ENCODE assay signal across 15 cellular contexts in the genomic region with DNA sequence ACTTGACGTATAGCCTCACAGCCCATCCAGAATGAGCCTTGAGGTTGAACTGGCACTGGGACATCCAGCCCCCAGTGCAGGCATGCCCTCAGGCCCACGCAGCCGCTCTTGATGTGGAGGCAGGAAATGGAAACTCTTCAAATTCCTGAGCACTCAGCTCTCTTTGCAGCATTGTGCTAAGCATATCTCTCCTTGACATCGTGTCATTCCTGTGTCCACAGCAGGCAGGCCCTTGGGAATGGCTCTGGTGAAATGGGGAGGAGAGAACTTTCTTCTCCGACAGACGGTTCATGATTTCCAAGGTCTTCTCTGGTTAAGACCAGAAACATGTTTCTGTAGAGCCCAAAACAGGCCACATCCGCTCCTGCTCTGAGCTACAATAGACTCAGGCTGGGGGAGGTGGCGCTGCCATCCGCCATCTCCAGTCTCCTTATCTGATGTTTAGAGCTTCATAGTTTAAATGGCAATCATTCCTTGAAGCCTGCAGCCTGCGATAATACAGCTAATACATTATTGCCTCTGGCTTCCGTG.
DNase-seq lines count a peak whose midpoint lies in the region; ATAC-seq, FAIRE-seq and TF ChIP-seq lines count a peak whose summit lies in the region.
"Had no signal": no experiment of that assay in that cellular context is flagged by ENCODE, and none has a peak within 500 bp of the region (broad histone marks: within the 10 kb centered on the region; RNA-seq: fewer than 3 reads in every experiment).

No MANE protein-coding gene starts in this region.

- WGBS in K562 (ENCODE audit: insufficient coverage, low coverage, missing lambda C conversion rate): 4% methylated on average over 10 of the region's 11 CpGs

- H3K36me3 ChIP-seq in KOPT-K1 (ENCODE audit: insufficient read depth, low read length): peaks cover 6% of the 10 kb centered on the region; the same call in 1 of the 2 replicates
- H3K36me3 ChIP-seq in K562 (ENCODE audit: control insufficient read depth, insufficient read depth, low read length): no peaks in the 10 kb centered on the region
- no peaks in the 10 kb centered on the region for H3K36me3 ChIP-seq in naive thymus-derived CD4-positive, alpha-beta T cell (ENCODE audit: control insufficient read depth in 2 of 3, insufficient read depth in 3 of 3, low read length in 3 of 3)
- H3K36me3 ChIP-seq: upper lobe of left lung had no signal

- peaks cover 0 to 5% (median 0%) of the 10 kb centered on the region in 5 donors for H3K27me3 Mint-ChIP-seq in naive thymus-derived CD4-positive, alpha-beta T cell
- H3K27me3 Mint-ChIP-seq: naive B cell had no signal

- POLR2A ChIA-PET in K562 (lab: Yijun Ruan, JAX): interaction anchor here (0.6 to 1.0 kb wide), 2 partner anchors 24 to 30 kb away, joined by 3 read pairs; no protein-coding TSS in a partner anchor
- POLR2A ChIA-PET in naive thymus-derived CD4-positive, alpha-beta T cell (lab: Charles Lee): interaction anchor here (1.5 kb wide), 1 partner anchor 218 kb away, joined by 7 read pairs; no protein-coding TSS in a partner anchor
- POLR2A ChIA-PET in RWPE1 (lab: Yijun Ruan, JAX; ENCODE audit: low non-redundant PET): no interaction called here

- H3K4me3 ChIP-seq in K562: no peak overlapping the region
- H3K4me3 ChIP-seq in naive thymus-derived CD4-positive, alpha-beta T cell (ENCODE audit: low read length): no peak overlapping the region
- H3K4me3 ChIP-seq: upper lobe of left lung had no signal

- BruUV-seq in K562 (replicated peaks; lab: Mats Ljungman, UMichigan): no TSS peak

- H3K9me1 ChIP-seq in K562 (ENCODE audit: control insufficient read depth, insufficient read depth, low read length): no peaks in the 10 kb centered on the region

- TF ChIP-seq POLR2A in K562 (conservative IDR thresholded peaks at IDR 0.05): no peak

- no peak overlapping the region for H2AFZ ChIP-seq in K562 (ENCODE audit: low read depth, low read length)

- H3K27me3 ChIP-seq in K562 (ENCODE audit: control insufficient read depth in 2 of 2, insufficient read depth in 2 of 2, low read length in 2 of 2): peaks cover 22 to 55% of the 10 kb centered on the region in 2 experiments
- H3K27me3 ChIP-seq in naive thymus-derived CD4-positive, alpha-beta T cell (ENCODE audit: control insufficient read depth in 2 of 2, insufficient read depth in 2 of 2, low read length in 2 of 2): no peaks in the 10 kb centered on the region
- H3K27me3 ChIP-seq: upper lobe of left lung had no signal

- no peak; the same call in 2 of the 3 replicates for ATAC-seq in K562
- ATAC-seq in naive thymus-derived CD4-positive, alpha-beta T cell: no peak
- no peak for ATAC-seq in GM19455 (IDR thresholded peaks at IDR 0.05; ENCODE audit: unreplicated experiment)
- ATAC-seq: esophagus mucosa had no signal

- no peak overlapping the region for H3K9ac ChIP-seq in K562 (ENCODE audit: insufficient read depth in 1 of 2, low read depth in 2 of 2, low read length in 2 of 2)

- 0 out of 2 replicates have a peak, but pooled peaks have one; percentile 9 for TF ChIP-seq EP300 in K562 (IDR thresholded peaks at IDR 0.05; ENCODE audit: low read length)

- in situ Hi-C loops in K562 (cut with MboI): no loop called here

- H3K27ac ChIP-seq in KOPT-K1 (ENCODE audit: low read depth, low read length, poor library complexity, severe bottlenecking): peak overlapping the region; percentile 98
- no peak overlapping the region for H3K27ac ChIP-seq in K562 (ENCODE audit: extremely low read depth, low read depth, low read length)
- no peak overlapping the region for H3K27ac ChIP-seq in naive thymus-derived CD4-positive, alpha-beta T cell (ENCODE audit: low read depth, low read length)
- H3K27ac ChIP-seq in RWPE1: no peak overlapping the region
- H3K27ac ChIP-seq: upper lobe of left lung had no signal

- CTCF ChIA-PET in K562 (lab: Yijun Ruan, JAX; ENCODE audit: low intra/inter-chr PET ratio): no interaction called here
- CTCF ChIA-PET in naive thymus-derived CD4-positive, alpha-beta T cell (lab: Charles Lee): no interaction called here
- CTCF ChIA-PET in RWPE1 (lab: Yijun Ruan, JAX): no interaction called here

- no peak overlapping the region for H3K4me2 ChIP-seq in K562 (ENCODE audit: insufficient read depth, low read length)

- H3K4me3 Mint-ChIP-seq in naive thymus-derived CD4-positive, alpha-beta T cell: peak overlapping the region; percentile 24 to 77 (median 40)
- H3K4me3 Mint-ChIP-seq: naive B cell had no signal

- peaks cover 0 to 3% (median 0%) of the 10 kb centered on the region in 5 donors for H3K36me3 Mint-ChIP-seq in naive thymus-derived CD4-positive, alpha-beta T cell
- H3K36me3 Mint-ChIP-seq: naive B cell had no signal

- H3K79me2 ChIP-seq in K562 (ENCODE audit: control insufficient read depth, insufficient read depth, low read length): no peaks in the 10 kb centered on the region

- H3K9me3 Mint-ChIP-seq in naive thymus-derived CD4-positive, alpha-beta T cell: peaks cover 0 to 6% (median 0%) of the 10 kb centered on the region in 11 donors

- intact Hi-C loops in K562 (cut with micrococcal nuclease): no loop called here
- intact Hi-C loops in naive thymus-derived CD4-positive, alpha-beta T cell (cut with micrococcal nuclease): no loop called here

- no peak for FAIRE-seq in K562 (lab: Jason Lieb, UNC)
- FAIRE-seq: A204.1, RCC 7860, TTC549 had no signal

- peaks cover 0 to 4% of the 10 kb centered on the region in 2 experiments; a peak in 1 of 5 replicates for H3K4me1 ChIP-seq in K562 (replicated peaks in 1 of 2; ENCODE audit: control insufficient read depth in 2 of 2, insufficient read depth in 2 of 2, low read length in 2 of 2)
- no peaks in the 10 kb centered on the region for H3K4me1 ChIP-seq in naive thymus-derived CD4-positive, alpha-beta T cell (ENCODE audit: control insufficient read depth in 2 of 2, insufficient read depth in 2 of 2, low read length in 2 of 2)
- H3K4me1 ChIP-seq: upper lobe of left lung had no signal

- DNase-seq in activated CD4-positive, alpha-beta T cell treated with anti-CD3 and anti-CD28 coated beads for 48 hours: peak; percentile 35
- no peak for DNase-seq in activated CD4-positive, alpha-beta T cell treated with anti-CD3 and anti-CD28 coated beads for 1 hour
- DNase-seq in K562 (ENCODE audit: extremely low read depth in 1 of 4, low spot score in 3 of 4): no peak
- DNase-seq in naive thymus-derived CD4-positive, alpha-beta T cell: peak in 5 of 9 donors; percentile 3 to 10 (median 9)
- no peak for DNase-seq in RWPE1 (ENCODE audit: low spot score)
- no peak for DNase-seq in mucosa of gallbladder (ENCODE audit: low spot score)
- DNase-seq: DND-41, naive B cell, upper lobe of left lung had no signal

- H3K27ac Mint-ChIP-seq in naive thymus-derived CD4-positive, alpha-beta T cell: peak overlapping the region; percentile 17 to 97 (median 88)
- H3K27ac Mint-ChIP-seq: naive B cell had no signal

- TF ChIP-seq CTCF in K562 (IDR thresholded peaks at IDR 0.05 in 2 of 3, conservative IDR thresholded peaks at IDR 0.05 in 1 of 3; ENCODE audit: insufficient read depth in 2 of 3, low read depth in 1 of 3, low read length in 3 of 3) (no peak; a peak in 1 of 6 replicates), RWPE1 (conservative IDR thresholded peaks at IDR 0.05; ENCODE audit: low read depth) (no peak)

- H4K20me1 ChIP-seq in K562 (replicated peaks; ENCODE audit: control insufficient read depth, insufficient read depth, low read length): 0 out of 2 replicates have a peak, but pooled peaks cover 5% of the 10 kb centered on the region

- no peaks in the 10 kb centered on the region for H3K9me3 ChIP-seq in KOPT-K1 (ENCODE audit: insufficient read depth, low read length, poor library complexity, severe bottlenecking)
- no peaks in the 10 kb centered on the region for H3K9me3 ChIP-seq in K562 (replicated peaks; ENCODE audit: control insufficient read depth, insufficient read depth, low read depth, low read length)
- no peaks in the 10 kb centered on the region for H3K9me3 ChIP-seq in naive thymus-derived CD4-positive, alpha-beta T cell (ENCODE audit: control insufficient read depth in 2 of 3, low read length in 3 of 3)
- H3K9me3 ChIP-seq: upper lobe of left lung had no signal

- no peak for TF ChIP-seq RAD21 in K562 (CRISPR knock-in tag; conservative IDR thresholded peaks at IDR 0.05 in 1 of 2, IDR thresholded peaks at IDR 0.05 in 1 of 2)

- H3K4me1 Mint-ChIP-seq in naive thymus-derived CD4-positive, alpha-beta T cell: peaks cover 0 to 36% (median 8%) of the 10 kb centered on the region in 7 donors
- H3K4me1 Mint-ChIP-seq: naive B cell had no signal

TF ChIP-seq in K562, 482 proteins besides CTCF, POLR2A, EP300 and RAD21 (continues in another document):
- TF ChIP-seq JUND (IDR thresholded peaks at IDR 0.05; ENCODE audit: borderline replicate concordance, low read depth, low read length) (peak; percentile 14; the same call in 1 of the 2 replicates), JUND (tag; IDR thresholded peaks at IDR 0.05; ENCODE audit: borderline replicate concordance, low read depth, low read length) (no peak; the same call in 2 of the 3 replicates), CBFA2T3 (IDR thresholded peaks at IDR 0.05) (peak; percentile 31; the same call in 1 of the 2 replicates), CBFA2T2 (conservative IDR thresholded peaks at IDR 0.05) (peak; percentile 14; the same call in 1 of the 2 replicates), MCM3 (IDR thresholded peaks at IDR 0.05) (no peak), ASH1L (IDR thresholded peaks at IDR 0.05; ENCODE audit: borderline replicate concordance, low read depth, partially characterized antibody) (no peak), MYNN (IDR thresholded peaks at IDR 0.05) (no peak), MYNN (CRISPR knock-in tag; IDR thresholded peaks at IDR 0.05) (no peak), ETV1 (tag; conservative IDR thresholded peaks at IDR 0.05; ENCODE audit: low read depth) (no peak), ZNF445 (CRISPR knock-in tag; IDR thresholded peaks at IDR 0.05; ENCODE audit: low read depth) (no peak), CBFB (CRISPR knock-in tag; IDR thresholded peaks at IDR 0.05) (no peak), TEAD4 (IDR thresholded peaks at IDR 0.05; ENCODE audit: low read length) (peak; percentile 48; the same call in 1 of the 2 replicates), TEAD4 (CRISPR knock-in tag; IDR thresholded peaks at IDR 0.05; ENCODE audit: borderline replicate concordance) (no peak), TAL1 (IDR thresholded peaks at IDR 0.05) (peak; percentile 32)
- TF ChIP-seq, protein P1, sequence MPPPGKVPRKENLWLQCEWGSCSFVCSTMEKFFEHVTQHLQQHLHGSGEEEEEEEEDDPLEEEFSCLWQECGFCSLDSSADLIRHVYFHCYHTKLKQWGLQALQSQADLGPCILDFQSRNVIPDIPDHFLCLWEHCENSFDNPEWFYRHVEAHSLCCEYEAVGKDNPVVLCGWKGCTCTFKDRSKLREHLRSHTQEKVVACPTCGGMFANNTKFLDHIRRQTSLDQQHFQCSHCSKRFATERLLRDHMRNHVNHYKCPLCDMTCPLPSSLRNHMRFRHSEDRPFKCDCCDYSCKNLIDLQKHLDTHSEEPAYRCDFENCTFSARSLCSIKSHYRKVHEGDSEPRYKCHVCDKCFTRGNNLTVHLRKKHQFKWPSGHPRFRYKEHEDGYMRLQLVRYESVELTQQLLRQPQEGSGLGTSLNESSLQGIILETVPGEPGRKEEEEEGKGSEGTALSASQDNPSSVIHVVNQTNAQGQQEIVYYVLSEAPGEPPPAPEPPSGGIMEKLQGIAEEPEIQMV (tag; conservative IDR thresholded peaks at IDR 0.05; ENCODE audit: low read depth): no peak

Comparison
In these comparisons a context has a peak if more than half of its experiments do, and no peak if none do; other contexts are left out.
1. DNase-seq: peak in activated CD4-positive, alpha-beta T cell treated with anti-CD3 and anti-CD28 coated beads for 48 hours (single experiment) and naive thymus-derived CD4-positive, alpha-beta T cell (5 of 9); none in activated CD4-positive, alpha-beta T cell treated with anti-CD3 and anti-CD28 coated beads for 1 hour (single experiment), K562 (0 of 4), RWPE1 (single experiment) and mucosa of gallbladder (single experiment).